8 cellular contexts compared by ENCODE assay signal in genomic region chr4:128810871-128811570, GRCh38. TPM values are rescaled to one million over a fixed set of nuclear protein-coding genes. Genes with fewer than 3 reads are reported as not detected.
DNase-seq lines count a peak whose midpoint lies in the region; TF ChIP-seq lines count a peak whose summit lies in the region.

No MANE protein-coding gene starts in this region.

- TF ChIP-seq EP300 in stomach (IDR thresholded peaks at IDR 0.05): no peak

- H4K20me1 ChIP-seq in Loucy (ENCODE audit: insufficient read depth, low read length, poor library complexity, severe bottlenecking): peaks cover 36% of the 10 kb centered on the region

- H2AFZ ChIP-seq in Loucy (ENCODE audit: low read length): peak overlapping the region; percentile 93

- H3K4me2 ChIP-seq in Loucy (ENCODE audit: low read depth, low read length, poor library complexity, severe bottlenecking): peak overlapping the region; percentile 84

- H3K79me2 ChIP-seq in Loucy (ENCODE audit: insufficient read depth, low read length): peaks cover 46% of the 10 kb centered on the region

- peak overlapping the region; percentile 93 for H3K27ac Mint-ChIP-seq in neural crest cell (ENCODE audit: unreplicated experiment)

- H3K9ac ChIP-seq in ES-I3 (ENCODE audit: low read depth, low read length) (peak overlapping the region; percentile 100), Loucy (ENCODE audit: low read depth, low read length, poor library complexity, severe bottlenecking) (peak overlapping the region; percentile 90)

- H3K27me3 Mint-ChIP-seq in neural crest cell (ENCODE audit: low read depth): no peaks in the 10 kb centered on the region

- H3K4me1 Mint-ChIP-seq in neural crest cell: peaks cover 16% of the 10 kb centered on the region

- H3F3A ChIP-seq in Loucy (ENCODE audit: low read depth): peaks cover 8% of the 10 kb centered on the region; the same call in 1 of the 2 replicates

- 0 to 1% (median 0%) methylated on average over 21 to 50 of the region's 50 CpGs for WGBS in stomach, 5 donors

- no peaks in the 10 kb centered on the region for H3K36me3 Mint-ChIP-seq in neural crest cell (ENCODE audit: low read depth)

- intact Hi-C loops in stomach (cut with DNase I; ENCODE audit: low total_unique reads): no loop called here

- peak overlapping the region; percentile 79 for H3K4me3 ChIP-seq in H7 (ENCODE audit: insufficient read depth, low read depth, low read length)
- H3K4me3 ChIP-seq in Loucy (ENCODE audit: low read length, poor library complexity, severe bottlenecking): peak overlapping the region; percentile 76
- H3K4me3 ChIP-seq in foreskin fibroblast (ENCODE audit: low read depth in 1 of 2, low read length in 2 of 2): peak overlapping the region; percentile 56 to 98
- peak overlapping the region; percentile 69 to 93 (median 71) for H3K4me3 ChIP-seq in stomach

- peak overlapping the region; percentile 92 for H3K4me3 Mint-ChIP-seq in neural crest cell

- H3K9me2 ChIP-seq in Loucy (replicated peaks; ENCODE audit: low read depth, low read length): no peaks in the 10 kb centered on the region

- H3K27ac ChIP-seq in stomach: peak overlapping the region; percentile 91 to 97 (median 97)

- H3K9me3 ChIP-seq in ES-I3 (ENCODE audit: control insufficient read depth, insufficient read depth, low read length) (no peaks in the 10 kb centered on the region), Loucy (ENCODE audit: insufficient read depth, low read depth, low read length) (no peaks in the 10 kb centered on the region), stomach (no peaks in the 10 kb centered on the region)

- H3K27me3 ChIP-seq in H7 (ENCODE audit: control insufficient read depth, insufficient read depth, low read length) (no peaks in the 10 kb centered on the region), Loucy (ENCODE audit: insufficient read depth, low read length, poor library complexity, severe bottlenecking) (no peaks in the 10 kb centered on the region), stomach (no peaks in the 10 kb centered on the region)

- peak; percentile 93 for DNase-seq in H7
- peak; percentile 48 for DNase-seq in SHP77 treated with DMSO at 0.1 percent for 48 hours (lab: John Stamatoyannopoulos, UW)
- DNase-seq in activated gamma-delta T cell treated with Interleukin-2 at 50 U/mL for 16 hours: peak; percentile 77
- DNase-seq in foreskin fibroblast: peak; percentile 80 to 92
- peak; percentile 70 for DNase-seq in neural crest cell (ENCODE audit: low read depth, low spot score)
- peak; percentile 89 for DNase-seq in stomach

- H3K36me3 ChIP-seq in ES-I3 (ENCODE audit: insufficient read depth, low read length): no peaks in the 10 kb centered on the region
- H3K36me3 ChIP-seq in H7 (replicated peaks; ENCODE audit: control insufficient read depth, insufficient read depth, low read length): no peaks in the 10 kb centered on the region
- H3K36me3 ChIP-seq in Loucy (ENCODE audit: insufficient read depth, low read length): no peaks in the 10 kb centered on the region
- no peaks in the 10 kb centered on the region for H3K36me3 ChIP-seq in stomach

- TF ChIP-seq CTCF in Loucy (conservative IDR thresholded peaks at IDR 0.05; ENCODE audit: low read length) (no peak), foreskin fibroblast (IDR thresholded peaks at IDR 0.05; ENCODE audit: low read depth, low read length) (no peak), neural crest cell (conservative IDR thresholded peaks at IDR 0.05) (peak; percentile 18), stomach (IDR thresholded peaks at IDR 0.05) (no peak)

- peak in 1 of 4 donors; percentile 62 for TF ChIP-seq POLR2A in stomach (IDR thresholded peaks at IDR 0.05)

- H3K4me1 ChIP-seq in ES-I3 (ENCODE audit: insufficient read depth, low read length) (peaks cover 6% of the 10 kb centered on the region; the same call in 1 of the 2 replicates), Loucy (ENCODE audit: insufficient read depth, low read length, poor library complexity, severe bottlenecking) (peaks cover 28% of the 10 kb centered on the region), stomach (peaks cover 11 to 45% (median 29%) of the 10 kb centered on the region in 4 donors)

- no peaks in the 10 kb centered on the region for H3K9me3 Mint-ChIP-seq in neural crest cell

RNA-seq across cellular contexts. Expression of gene JADE1, which starts 1.5 kb away (rescaled TPM):
- total RNA-seq in H7 (2014; rRNA removed; shearing (Covaris generic)): 33.8 and 43.5 TPM in 2 replicates
- total RNA-seq in neural crest cell (37.3 and 39.6 TPM in 2 replicates), stomach (10 to 100 TPM; 11.6 to 57.2 (median 31.7) TPM)
- 10 to 100 TPM; 11.2 to 16.3 (median 12.3) TPM for polyA plus RNA-seq in stomach

Comparison
In these comparisons a context has a peak if more than half of its experiments do, and no peak if none do; other contexts are left out.
1. Peak in every context shown above with its lines: DNase-seq, H3K4me3 ChIP-seq and H3K27ac ChIP-seq.